12 cellular contexts compared by ENCODE assay signal in the genomic region with DNA sequence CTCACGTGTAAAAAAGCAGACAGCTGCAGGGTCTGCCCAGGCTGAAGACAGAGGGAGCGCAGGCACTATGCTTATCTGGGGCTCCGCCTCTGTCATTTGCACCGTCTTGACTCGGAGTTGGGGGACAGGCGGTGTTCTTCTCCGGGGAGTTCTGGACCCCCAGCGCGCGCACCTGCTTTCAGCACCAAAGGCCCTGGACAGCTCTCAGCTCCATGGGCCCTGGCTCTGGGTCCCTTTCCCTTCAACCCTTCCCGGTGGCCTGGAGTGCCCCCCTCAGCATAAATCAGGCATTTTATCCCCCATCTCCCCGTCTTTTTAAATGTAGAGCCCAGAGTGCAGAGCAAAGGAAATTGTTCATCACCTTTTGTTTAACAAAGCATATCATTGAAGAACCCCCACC. TPM values are rescaled to one million over a fixed set of nuclear protein-coding genes. Genes with fewer than 3 reads are reported as not detected.
DNase-seq lines count a peak whose midpoint lies in the region; ATAC-seq, FAIRE-seq and TF ChIP-seq lines count a peak whose summit lies in the region.
"Had no signal": no experiment of that assay in that cellular context is flagged by ENCODE, and none has a peak within 500 bp of the region (broad histone marks: within the 10 kb centered on the region; RNA-seq: fewer than 3 reads in every experiment).

No MANE protein-coding gene starts in this region.

- H2AFZ ChIP-seq in astrocyte (ENCODE audit: low read depth, low read length), result no peak overlapping the region

- H3K4me1 Mint-ChIP-seq in astrocyte (ENCODE audit: low read depth, unreplicated experiment) (no peaks in the 10 kb centered on the region), neural crest cell (peaks cover 5% of the 10 kb centered on the region)

- intact Hi-C loops in lower leg skin (cut with DNase I; ENCODE audit: low total_unique reads), result no loop called here
- intact Hi-C loops in left colon (cut with DNase I, micrococcal nuclease), result no loop called here

- no peak for TF ChIP-seq CTCF in astrocyte (IDR thresholded peaks at IDR 0.05; ENCODE audit: insufficient read depth, low read depth, low read length)
- TF ChIP-seq CTCF in neural crest cell (conservative IDR thresholded peaks at IDR 0.05), result peak; percentile 28
- no peak for TF ChIP-seq CTCF in lower leg skin (IDR thresholded peaks at IDR 0.05)

- DNase-seq in NCI-H2081 (lab: John Stamatoyannopoulos, UW), result peak; percentile 45 to 65
- no peak for DNase-seq in NCI-H2081 treated with DMSO at 0.1 percent for 48 hours (lab: John Stamatoyannopoulos, UW)
- DNase-seq in NCI-H1092 (lab: John Stamatoyannopoulos, UW), result peak; percentile 68
- DNase-seq in astrocyte (ENCODE audit: low read depth), result no peak
- peak; percentile 30 for DNase-seq in neural crest cell (ENCODE audit: low read depth, low spot score)
- no peak for DNase-seq in lower leg skin (ENCODE audit: low spot score in 2 of 2)
- no peak for DNase-seq in left colon
- DNase-seq: activated gamma-delta T cell; mammary epithelial cell; stimulated activated CD4-positive, alpha-beta T cell treated with anti-CD3 and anti-CD28 coated beads, Interleukin-4, amount 100 ng/mL, for 24 hours had no signal

- 9 to 10% methylated on average over 11 to 12 of the region's 12 CpGs for WGBS in lower leg skin, 2 donors

- no peak for FAIRE-seq in astrocyte (lab: Jason Lieb, UNC)

- H3K36me3 Mint-ChIP-seq in astrocyte (ENCODE audit: low read depth, unreplicated experiment), result peaks cover 1% of the 10 kb centered on the region
- no peaks in the 10 kb centered on the region for H3K36me3 Mint-ChIP-seq in neural crest cell (ENCODE audit: low read depth)

- no peaks in the 10 kb centered on the region for H3K36me3 ChIP-seq in astrocyte (ENCODE audit: insufficient read depth, low read length)

- H3K4me3 Mint-ChIP-seq in astrocyte (ENCODE audit: unreplicated experiment) (peak overlapping the region; percentile 54), neural crest cell (peak overlapping the region; percentile 70)

- H3K27ac ChIP-seq in astrocyte (ENCODE audit: low read depth, low read length), result no peak overlapping the region

- no peaks in the 10 kb centered on the region for H3K4me1 ChIP-seq in astrocyte (ENCODE audit: insufficient read depth, low read length)

- H4K20me1 ChIP-seq in astrocyte (ENCODE audit: insufficient read depth, low read length), result no peaks in the 10 kb centered on the region

- H3K4me3 ChIP-seq in astrocyte (ENCODE audit: insufficient read depth, low read depth, low read length), result no peak overlapping the region
- no peak overlapping the region for H3K4me3 ChIP-seq in lower leg skin (ENCODE audit: low read depth, poor library complexity, severe bottlenecking)

- peaks cover 31% of the 10 kb centered on the region for H3K27me3 ChIP-seq in astrocyte (ENCODE audit: insufficient read depth, low read length)

- ATAC-seq in left colon (no peak), GM21529 (IDR thresholded peaks at IDR 0.05; ENCODE audit: unreplicated experiment) (no peak)

- H3K27me3 Mint-ChIP-seq in astrocyte (ENCODE audit: low read depth, unreplicated experiment) (peaks cover 81% of the 10 kb centered on the region), neural crest cell (ENCODE audit: low read depth) (peaks cover 91% of the 10 kb centered on the region)

- H3K27ac Mint-ChIP-seq in astrocyte (ENCODE audit: unreplicated experiment) (no peak overlapping the region), neural crest cell (ENCODE audit: unreplicated experiment) (no peak overlapping the region)

- TF ChIP-seq POLR2A in lower leg skin (IDR thresholded peaks at IDR 0.05), result no peak

- no peak overlapping the region for H3K9ac ChIP-seq in astrocyte (ENCODE audit: low read length)

- no peaks in the 10 kb centered on the region for H3K9me3 ChIP-seq in astrocyte (ENCODE audit: insufficient read depth, low read depth, low read length)

- H3K4me2 ChIP-seq in astrocyte (ENCODE audit: low read length), result no peak overlapping the region

- H3K9me3 Mint-ChIP-seq in astrocyte (ENCODE audit: unreplicated experiment) (no peaks in the 10 kb centered on the region), neural crest cell (no peaks in the 10 kb centered on the region)

- H3K79me2 ChIP-seq in astrocyte (ENCODE audit: insufficient read depth, low read length), result no peaks in the 10 kb centered on the region

RNA-seq across cellular contexts. Expression of gene SEZ6L, which starts 1.5 kb away (rescaled TPM):
- total RNA-seq in astrocyte (2.2 and 2.3 TPM in 2 replicates), neural crest cell (1.6 and 1.7 TPM in 2 replicates), lower leg skin (under 1 TPM in 3 of 4 donors, not detected in 1; 0.19 to 0.52 (median 0.22) TPM), left colon (under 1 TPM; 0.08 to 0.09 TPM)
- total RNA-seq: LHCN-M2, mammary epithelial cell had no signal

Comparison
In these comparisons a context has a peak if more than half of its experiments do, and no peak if none do; other contexts are left out.
1. DNase-seq: peak in NCI-H2081 (2 of 2), NCI-H1092 (single experiment) and neural crest cell (single experiment); none in NCI-H2081 treated with DMSO at 0.1 percent for 48 hours (single experiment), astrocyte (single experiment), lower leg skin (0 of 2) and left colon (0 of 2).